In genomic region chr7:129655801-129656200, GRCh38 we compare ENCODE assay signal across 24 cellular contexts.
"Had no signal": no experiment of that assay in that cellular context is flagged by ENCODE, and none has a peak within 500 bp of the region (broad histone marks: within the 10 kb centered on the region; RNA-seq: fewer than 3 reads in every experiment).

No MANE protein-coding gene starts in this region.

- H3K4me1 Mint-ChIP-seq: mesothelial cell of epicardium, nephron had no signal

- H3K27me3 ChIP-seq: esophagus muscularis mucosa, gastrocnemius medialis, heart right ventricle, pancreas, testis, tibial nerve, upper lobe of right lung, vagina had no signal

- H3K27ac ChIP-seq: epithelial cell of prostate, esophagus muscularis mucosa, gastrocnemius medialis, heart right ventricle, pancreas, testis, tibial nerve, upper lobe of right lung, vagina had no signal

- H3K4me1 ChIP-seq: gastrocnemius medialis, heart right ventricle, pancreas, testis, tibial nerve, upper lobe of right lung had no signal

- H3K4me3 ChIP-seq: esophagus muscularis mucosa, gastrocnemius medialis, heart right ventricle, pancreas, testis, tibial nerve, upper lobe of right lung, vagina had no signal

- ATAC-seq: effector memory CD8-positive, alpha-beta T cell; gastrocnemius medialis; heart right ventricle; pancreas; right cardiac atrium; stimulated activated effector memory CD8-positive, alpha-beta T cell treated with anti-CD3 and anti-CD28 coated beads, Interleukin-12 subunit alpha, Interleukin-12 subunit beta, amount 100 ng/mL, for 72 hours; stimulated activated naive CD8-positive, alpha-beta T cell treated with anti-CD3 and anti-CD28 coated beads, Interleukin-15, amount 100 ng/mL, for 72 hours; upper lobe of right lung had no signal

- H3K4me3 Mint-ChIP-seq: effector memory CD8-positive, alpha-beta T cell; mesothelial cell of epicardium; nephron; stimulated activated effector memory CD8-positive, alpha-beta T cell treated with anti-CD3 and anti-CD28 coated beads, Interleukin-12 subunit alpha, Interleukin-12 subunit beta, amount 100 ng/mL, for 72 hours; stimulated activated naive CD8-positive, alpha-beta T cell treated with anti-CD3 and anti-CD28 coated beads, Interleukin-15, amount 100 ng/mL, for 72 hours had no signal

- FAIRE-seq: islet of Langerhans, small intestine had no signal

- H3K27ac Mint-ChIP-seq: effector memory CD8-positive, alpha-beta T cell; mesothelial cell of epicardium; nephron; progenitor cell of endocrine pancreas; stimulated activated effector memory CD8-positive, alpha-beta T cell treated with anti-CD3 and anti-CD28 coated beads, Interleukin-12 subunit alpha, Interleukin-12 subunit beta, amount 100 ng/mL, for 72 hours had no signal

- H3K27me3 Mint-ChIP-seq: effector memory CD8-positive, alpha-beta T cell; progenitor cell of endocrine pancreas; stimulated activated naive CD8-positive, alpha-beta T cell treated with anti-CD3 and anti-CD28 coated beads, Interleukin-15, amount 100 ng/mL, for 72 hours had no signal

- H3K9me3 Mint-ChIP-seq: effector memory CD8-positive, alpha-beta T cell; stimulated activated effector memory CD8-positive, alpha-beta T cell treated with anti-CD3 and anti-CD28 coated beads, Interleukin-12 subunit alpha, Interleukin-12 subunit beta, amount 100 ng/mL, for 72 hours had no signal

- DNase-seq: effector memory CD8-positive, alpha-beta T cell; gastrocnemius medialis; heart right ventricle; hypothalamus; kidney glomerular epithelial cell; mammary epithelial cell; occipital lobe; pancreas; right cardiac atrium; small intestine; stimulated activated CD4-positive, alpha-beta T cell treated with anti-CD3 and anti-CD28 coated beads, Interleukin-4, amount 100 ng/mL, for 1 hour; stimulated activated CD8-positive, alpha-beta memory T cell treated with anti-CD3 and anti-CD28 coated beads, Interleukin-4, amount 100 ng/mL, for 48 hours; stimulated activated naive CD8-positive, alpha-beta T cell treated with anti-CD3 and anti-CD28 coated beads, Interleukin-15, amount 100 ng/mL, for 72 hours; testis; upper lobe of right lung had no signal
